Comparison of ENCODE assay signal across 8 cellular contexts in genomic region chr19:37691881-37692504, GRCh38. TPM values are rescaled to one million over a fixed set of nuclear protein-coding genes. Genes with fewer than 3 reads are reported as not detected.
DNase-seq lines count a peak whose midpoint lies in the region; ATAC-seq lines count a peak whose summit lies in the region.

No MANE protein-coding gene starts in this region.

- H3K4me3 Mint-ChIP-seq in memory B cell: peak overlapping the region; percentile 98

- H3K4me1 Mint-ChIP-seq in memory B cell: peaks cover 5% of the 10 kb centered on the region

- no peaks in the 10 kb centered on the region for H3K27me3 Mint-ChIP-seq in memory B cell

- H3K9me3 Mint-ChIP-seq in memory B cell: peaks cover 1% of the 10 kb centered on the region

- peak overlapping the region; percentile 79 for H3K9ac ChIP-seq in endocrine pancreas (ENCODE audit: control insufficient read depth, insufficient read depth, low read length)

- no peaks in the 10 kb centered on the region for H3K9me3 ChIP-seq in endocrine pancreas (ENCODE audit: control insufficient read depth, low read length)

- H3K27me3 ChIP-seq in endocrine pancreas (ENCODE audit: control insufficient read depth, insufficient read depth, low read length): no peaks in the 10 kb centered on the region

- H3K4me1 ChIP-seq in endocrine pancreas (ENCODE audit: control insufficient read depth, insufficient read depth, low read length): no peaks in the 10 kb centered on the region

- peaks cover 6% of the 10 kb centered on the region for H3K36me3 Mint-ChIP-seq in memory B cell

- peak overlapping the region; percentile 85 for H3K4me3 ChIP-seq in endocrine pancreas (ENCODE audit: control insufficient read depth, insufficient read depth, low read length)

- peak; percentile 42 for DNase-seq in ELR (ENCODE audit: low read depth)
- peak; percentile 91 for DNase-seq in NCI-H2227 (lab: John Stamatoyannopoulos, UW; ENCODE audit: unreplicated experiment)
- peak; percentile 52 for DNase-seq in activated CD8-positive, alpha-beta memory T cell treated with anti-CD3 and anti-CD28 coated beads, Interleukin-2, amount 50 U/mL, for 24 hours (ENCODE audit: extremely low read depth)
- DNase-seq in memory B cell (ENCODE audit: low spot score in 2 of 2): peak; percentile 55 to 65
- DNase-seq in stimulated activated CD4-positive, alpha-beta T cell treated with anti-CD3 and anti-CD28 coated beads, TNF-alpha, amount 100 ng/mL, for 1 hour (ENCODE audit: low read depth in 3 of 3, low spot score in 1 of 3): peak; percentile 38 to 64 (median 47)
- DNase-seq in H4 (ENCODE audit: low spot score): no peak

- peak; percentile 93 for ATAC-seq in memory B cell (ENCODE audit: low read depth)
- ATAC-seq in GM19395 (IDR thresholded peaks at IDR 0.05; ENCODE audit: unreplicated experiment): no peak

- H3K27ac Mint-ChIP-seq in memory B cell: peak overlapping the region; percentile 98

- peaks cover 6% of the 10 kb centered on the region for H3K36me3 ChIP-seq in endocrine pancreas (ENCODE audit: control insufficient read depth, insufficient read depth, low read length)

RNA-seq across cellular contexts. Expression of gene ZNF607, which starts 27.6 kb away (rescaled TPM):
- 2.3 and 7.0 TPM in 2 replicates for total RNA-seq in H4 (2014; rRNA removed; shearing (Covaris generic))

RNA-seq across cellular contexts. Expression of gene ZFP30, which starts 36.7 kb away (rescaled TPM):
- total RNA-seq in H4 (2014; rRNA removed; shearing (Covaris generic)): 5.4 and 15.2 TPM in 2 replicates
